In the genomic region with DNA sequence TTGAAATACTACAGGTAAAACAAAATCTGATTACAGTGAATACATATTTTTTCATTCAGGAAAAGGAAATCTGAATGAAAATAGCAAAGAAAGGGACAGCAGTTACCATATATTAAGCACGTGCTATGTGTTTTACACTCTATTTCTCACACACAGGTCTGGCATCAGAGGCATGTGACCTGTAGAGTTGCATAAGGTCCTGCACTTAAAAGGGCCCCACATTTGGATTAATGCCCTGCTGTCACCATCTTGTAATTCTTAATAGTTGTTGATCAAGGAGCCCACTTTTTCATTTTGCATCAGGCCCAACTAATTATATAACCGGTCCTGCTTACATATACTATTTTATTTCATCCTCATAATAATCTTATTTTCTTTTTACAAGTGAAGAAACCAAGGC, we compare ENCODE assay signal across 6 cellular contexts.
"Had no signal": no experiment of that assay in that cellular context is flagged by ENCODE, and none has a peak within 500 bp of the region (broad histone marks: within the 10 kb centered on the region; RNA-seq: fewer than 3 reads in every experiment).

No MANE protein-coding gene starts in this region.

- H3K4me1 ChIP-seq: HAP-1 had no signal

- H3K36me3 ChIP-seq: HAP-1 had no signal

- H3K9me3 Mint-ChIP-seq: GM23338 had no signal

- H3K4me3 ChIP-seq: GM23338, HAP-1, K562 had no signal

- H3K4me2 ChIP-seq: GM23338 had no signal

- H3K9me3 ChIP-seq: HAP-1 had no signal

- H2AFZ ChIP-seq: GM23338 had no signal

- FAIRE-seq: HTR-8/SVneo, K562 had no signal

- H3K4me3 Mint-ChIP-seq: GM23338 had no signal

- H3K4me1 Mint-ChIP-seq: GM23338 had no signal

- DNase-seq: H7, IMR-90 had no signal
